ENCODE assay signal across 8 cellular contexts in the genomic region with DNA sequence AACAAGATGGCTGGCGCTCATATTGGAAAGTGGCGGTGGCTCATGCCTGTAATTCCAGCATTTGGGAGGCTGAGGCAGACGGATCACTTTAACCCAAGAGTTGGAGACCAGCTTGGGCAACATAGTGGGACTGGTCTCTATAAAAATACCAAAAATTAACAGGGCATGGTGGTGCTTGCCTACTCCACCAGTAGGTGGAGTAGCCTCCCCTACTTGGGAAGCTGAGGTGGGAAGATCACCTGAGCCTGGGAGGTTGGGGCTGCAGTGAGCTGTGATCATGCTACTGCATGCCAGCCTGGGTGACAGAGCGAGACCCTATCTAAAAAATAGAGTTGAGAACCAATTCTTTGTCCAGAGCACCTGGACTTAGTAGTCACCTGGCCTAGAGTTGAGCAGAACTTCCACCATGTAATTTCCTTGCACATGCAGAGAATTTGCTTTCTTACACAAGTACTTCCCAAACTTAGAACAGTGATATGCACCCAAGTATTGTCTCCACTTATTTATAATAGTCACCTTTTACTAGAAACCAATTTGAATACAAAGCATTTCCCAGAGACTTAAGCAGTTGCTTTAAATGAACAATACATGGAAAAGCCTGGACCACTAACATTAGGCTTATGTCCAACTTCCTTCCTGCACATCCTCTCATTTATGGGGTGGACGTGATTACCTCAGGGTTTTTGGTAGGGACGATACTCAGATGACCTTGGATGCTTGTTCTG. TPM values are rescaled to one million over a fixed set of nuclear protein-coding genes. Genes with fewer than 3 reads are reported as not detected.
DNase-seq lines count a peak whose midpoint lies in the region; ATAC-seq and TF ChIP-seq lines count a peak whose summit lies in the region.

No MANE protein-coding gene starts in this region.

- ATAC-seq in stimulated activated naive B cell treated with anti-CD40 and anti-IgM and Interleukin-4, amounts not matched to agents 10 μg/mL and 1 μg/mL and 100 μg/mL, for 72 hours (replicated peaks) = peak; percentile 75 to 88

- peaks cover under 1 to 3% of the 10 kb centered on the region in 2 donors for H3K4me1 Mint-ChIP-seq in stimulated activated naive B cell treated with anti-CD40 and anti-IgM and Interleukin-4, amounts not matched to agents 10 μg/mL and 1 μg/mL and 100 μg/mL, for 72 hours

- H3K27ac Mint-ChIP-seq in stimulated activated naive B cell treated with anti-CD40 and anti-IgM and Interleukin-4, amounts not matched to agents 10 μg/mL and 1 μg/mL and 100 μg/mL, for 72 hours = no peak overlapping the region

- H3K27me3 Mint-ChIP-seq in stimulated activated naive B cell treated with anti-CD40 and anti-IgM and Interleukin-4, amounts not matched to agents 10 μg/mL and 1 μg/mL and 100 μg/mL, for 72 hours = no peaks in the 10 kb centered on the region

- TF ChIP-seq CTCF in epithelial cell of proximal tubule (conservative IDR thresholded peaks at IDR 0.05; ENCODE audit: low read depth, low read length) = peak; percentile 86

- no peaks in the 10 kb centered on the region for H3K36me3 Mint-ChIP-seq in stimulated activated naive B cell treated with anti-CD40 and anti-IgM and Interleukin-4, amounts not matched to agents 10 μg/mL and 1 μg/mL and 100 μg/mL, for 72 hours

- no peaks in the 10 kb centered on the region for H3K9me3 Mint-ChIP-seq in stimulated activated naive B cell treated with anti-CD40 and anti-IgM and Interleukin-4, amounts not matched to agents 10 μg/mL and 1 μg/mL and 100 μg/mL, for 72 hours

- H3K4me3 Mint-ChIP-seq in stimulated activated naive B cell treated with anti-CD40 and anti-IgM and Interleukin-4, amounts not matched to agents 10 μg/mL and 1 μg/mL and 100 μg/mL, for 72 hours = no peak overlapping the region

- H3K4me3 ChIP-seq in epithelial cell of proximal tubule (ENCODE audit: low read depth, low read length) = no peak overlapping the region

- peak; percentile 30 for DNase-seq in activated CD4-positive, alpha-beta T cell treated with anti-CD3 and anti-CD28 coated beads for 48 hours
- no peak for DNase-seq in activated CD4-positive, alpha-beta T cell treated with anti-CD3 and anti-CD28 coated beads for 1 hour
- DNase-seq in H4 (ENCODE audit: low spot score) (peak; percentile 24), NCI-H2107 (lab: John Stamatoyannopoulos, UW) (peak; percentile 49), epithelial cell of proximal tubule (ENCODE audit: low read depth) (no peak), Ammon's horn (ENCODE audit: low spot score) (no peak), MV-4-11 (lab: John Stamatoyannopoulos, UW) (no peak)
- peak; percentile 14 for DNase-seq in stimulated activated naive B cell treated with anti-CD40 and anti-IgM and Interleukin-4, amounts not matched to agents 10 μg/mL and 1 μg/mL and 100 μg/mL, for 72 hours

RNA-seq across cellular contexts. Expression of gene LAMB4, which starts 15.9 kb away (rescaled TPM):
- 2.3 and 3.2 TPM in 2 replicates for total RNA-seq in H4 (2014; rRNA removed; shearing (Covaris generic))
- total RNA-seq in epithelial cell of proximal tubule = 0.46 and 3.7 TPM in 2 replicates

Comparison
In these comparisons a context has a peak if more than half of its experiments do, and no peak if none do; other contexts are left out.
1. DNase-seq: peak in activated CD4-positive, alpha-beta T cell treated with anti-CD3 and anti-CD28 coated beads for 48 hours (single experiment), H4 (single experiment), NCI-H2107 (single experiment) and stimulated activated naive B cell treated with anti-CD40 and anti-IgM and Interleukin-4, amounts not matched to agents 10 μg/mL and 1 μg/mL and 100 μg/mL, for 72 hours (single experiment); none in activated CD4-positive, alpha-beta T cell treated with anti-CD3 and anti-CD28 coated beads for 1 hour (single experiment), epithelial cell of proximal tubule (single experiment), Ammon's horn (single experiment) and MV-4-11 (single experiment).